Comparison of ENCODE assay signal across 17 cellular contexts in genomic region chr11:65790902-65791650, GRCh38. TPM values are rescaled to one million over a fixed set of nuclear protein-coding genes. Genes with fewer than 3 reads are reported as not detected.
DNase-seq lines count a peak whose midpoint lies in the region; ATAC-seq and TF ChIP-seq lines count a peak whose summit lies in the region.
"Had no signal": no experiment of that assay in that cellular context is flagged by ENCODE, and none has a peak within 500 bp of the region (broad histone marks: within the 10 kb centered on the region; RNA-seq: fewer than 3 reads in every experiment).

No MANE protein-coding gene starts in this region.

- TF ChIP-seq EP300 in SK-N-SH (IDR thresholded peaks at IDR 0.05; ENCODE audit: borderline replicate concordance in 1 of 2, low read depth in 1 of 2, low read length in 1 of 2), result no peak

- no peaks in the 10 kb centered on the region; a peak in 1 of 4 replicates for H3K4me1 ChIP-seq in SK-N-SH (ENCODE audit: control insufficient read depth in 1 of 2, insufficient read depth in 2 of 2, low read depth in 1 of 2, low read length in 1 of 2)
- peaks cover 15% of the 10 kb centered on the region for H3K4me1 ChIP-seq in MM.1S (ENCODE audit: low read length)
- peaks cover 56 to 62% of the 10 kb centered on the region in 2 donors for H3K4me1 ChIP-seq in duodenal mucosa (ENCODE audit: control insufficient read depth in 1 of 2, insufficient read depth in 2 of 2, low read length in 2 of 2)
- H3K4me1 ChIP-seq in upper lobe of right lung, result peaks cover 13% of the 10 kb centered on the region

- H3K9me3 ChIP-seq in SK-N-SH (no peaks in the 10 kb centered on the region), MM.1S (replicated peaks; ENCODE audit: insufficient read depth, low read length) (no peaks in the 10 kb centered on the region), duodenal mucosa (ENCODE audit: control insufficient read depth in 1 of 2, low read length in 2 of 2) (no peaks in the 10 kb centered on the region), upper lobe of right lung (no peaks in the 10 kb centered on the region), MG63 (no peaks in the 10 kb centered on the region)
- H3K9me3 ChIP-seq: neutrophil, sigmoid colon had no signal

- CTCF ChIA-PET in SK-N-SH (lab: Yijun Ruan, JAX), result interaction anchor here (0.9 to 19.1 kb wide), 9 partner anchors 8 to 79 kb away, joined by 3 to 152 read pairs (median 6); partner anchors contain the start of genes AP5B1 and KAT5

- H4K20me1 ChIP-seq in SK-N-SH (ENCODE audit: insufficient read depth), result no peaks in the 10 kb centered on the region
- no peaks in the 10 kb centered on the region for H4K20me1 ChIP-seq in MM.1S (ENCODE audit: insufficient read depth, low read length)

- 86% methylated on average over 10 of the region's 18 CpGs for WGBS in SK-N-SH (ENCODE audit: low lambda C conversion rate)

- H3K36me3 ChIP-seq in SK-N-SH (replicated peaks in 1 of 2; ENCODE audit: control insufficient read depth in 1 of 2, insufficient read depth in 2 of 2, low read length in 1 of 2) (no peaks in the 10 kb centered on the region), MM.1S (replicated peaks; ENCODE audit: insufficient read depth, low read length) (no peaks in the 10 kb centered on the region), duodenal mucosa (ENCODE audit: control insufficient read depth in 1 of 2, insufficient read depth in 2 of 2, low read length in 2 of 2) (peaks cover 20 to 22% of the 10 kb centered on the region in 2 donors), upper lobe of right lung (no peaks in the 10 kb centered on the region), MG63 (no peaks in the 10 kb centered on the region)
- H3K36me3 ChIP-seq: brain microvascular endothelial cell, neutrophil, sigmoid colon had no signal

- H3K27me3 ChIP-seq in SK-N-SH (ENCODE audit: insufficient read depth) (peaks cover 32% of the 10 kb centered on the region), MM.1S (replicated peaks; ENCODE audit: insufficient read depth, low read length) (peaks cover 32% of the 10 kb centered on the region), duodenal mucosa (ENCODE audit: control insufficient read depth in 1 of 2, insufficient read depth in 2 of 2, low read length in 2 of 2) (peaks cover 4 to 5% of the 10 kb centered on the region in 2 donors), upper lobe of right lung (peaks cover 18% of the 10 kb centered on the region), MG63 (peaks cover 21% of the 10 kb centered on the region)

- POLR2A ChIA-PET in SK-N-SH (lab: Yijun Ruan, JAX), result interaction anchor here (1.1 to 1.4 kb wide), 2 partner anchors 16 to 128 kb away, joined by 3 to 4 read pairs; no protein-coding TSS in a partner anchor

- H3F3A ChIP-seq in SK-N-SH (replicated peaks; ENCODE audit: insufficient read depth), result no peaks in the 10 kb centered on the region
- no peaks in the 10 kb centered on the region for H3F3A ChIP-seq in MM.1S (ENCODE audit: insufficient read depth, low read length)

- ATAC-seq in SK-N-SH treated with all-trans-retinoic acid at 6 μM for 48 hours (no peak), upper lobe of right lung (no peak)

- TF ChIP-seq CTCF in SK-N-SH (IDR thresholded peaks at IDR 0.05), result no peak
- TF ChIP-seq CTCF in MM.1S (IDR thresholded peaks at IDR 0.05; ENCODE audit: low read length), result no peak
- no peak for TF ChIP-seq CTCF in upper lobe of right lung (IDR thresholded peaks at IDR 0.05)

- no peak overlapping the region for H3K9ac ChIP-seq in SK-N-SH
- H3K9ac ChIP-seq in MM.1S (ENCODE audit: low read length), result no peak overlapping the region
- H3K9ac ChIP-seq in duodenal mucosa (ENCODE audit: low read depth in 1 of 2, low read length in 2 of 2), result peak overlapping the region; percentile 60 to 61

- in situ Hi-C loops in KBM-7 (cut with MboI; ENCODE audit: low pct_unique_long_range_greater_than_20kb, low sequenced_read_pairs), result no loop called here

- intact Hi-C loops in upper lobe of right lung (cut with DNase I), result no loop called here

- no peaks in the 10 kb centered on the region for H3K79me2 ChIP-seq in SK-N-SH (ENCODE audit: insufficient read depth)
- H3K79me2 ChIP-seq in MM.1S (ENCODE audit: low read length), result no peaks in the 10 kb centered on the region

- H3K4me3 ChIP-seq in SK-N-SH (ENCODE audit: low read depth in 2 of 2, low read length in 1 of 2) (no peak overlapping the region), MM.1S (ENCODE audit: low read length) (no peak overlapping the region), duodenal mucosa (ENCODE audit: low read depth in 1 of 2, low read length in 2 of 2) (peak overlapping the region; percentile 11 to 61), skin epidermis (peak overlapping the region in 2 of 7 experiments; percentile 1 to 61), upper lobe of right lung (no peak overlapping the region), MG63 (no peak overlapping the region)
- H3K4me3 ChIP-seq: sigmoid colon had no signal

- no peak overlapping the region for H3K4me2 ChIP-seq in SK-N-SH
- H3K4me2 ChIP-seq in MM.1S (ENCODE audit: low read depth, low read length), result peak overlapping the region; percentile 30; the same call in 1 of the 2 replicates

- H2AFZ ChIP-seq in SK-N-SH (ENCODE audit: low read depth) (no peak overlapping the region), MM.1S (ENCODE audit: low read length) (peak overlapping the region; percentile 42; the same call in 1 of the 2 replicates)

- H3K27ac ChIP-seq in SK-N-SH (ENCODE audit: low read depth in 2 of 2, low read length in 1 of 2) (no peak overlapping the region), MM.1S (ENCODE audit: low read length) (peak overlapping the region; percentile 50; the same call in 1 of the 2 replicates), duodenal mucosa (ENCODE audit: low read depth, low read length) (peak overlapping the region; percentile 41), skin epidermis (peak overlapping the region in 17 of 21 experiments; percentile 18 to 81 (median 70)), upper lobe of right lung (no peak overlapping the region)
- H3K27ac ChIP-seq: brain microvascular endothelial cell, neutrophil, sigmoid colon had no signal

- no peak for TF ChIP-seq RAD21 in SK-N-SH (IDR thresholded peaks at IDR 0.05; ENCODE audit: low read length)

- H3K9me2 ChIP-seq in SK-N-SH, result no peaks in the 10 kb centered on the region
- no peaks in the 10 kb centered on the region for H3K9me2 ChIP-seq in MM.1S (replicated peaks; ENCODE audit: insufficient read depth, low read length)

- DNase-seq in SK-N-SH (peak; percentile 24), MM.1S (no peak), KBM-7 (no peak), upper lobe of right lung (no peak), MG63 (no peak)
- DNase-seq: brain microvascular endothelial cell, NCI-H1105, Right ventricle myocardium superior, sigmoid colon had no signal

TF ChIP-seq in SK-N-SH, 30 proteins besides CTCF, POLR2A, EP300 and RAD21 (continues in another document):
- TF ChIP-seq GABPA (IDR thresholded peaks at IDR 0.05; ENCODE audit: low read depth), result no peak
- no peak for TF ChIP-seq TAF1 (IDR thresholded peaks at IDR 0.05; ENCODE audit: borderline replicate concordance, low read depth, low read length)
- TF ChIP-seq USF1 (IDR thresholded peaks at IDR 0.05; ENCODE audit: borderline replicate concordance, low read depth), result no peak
- TF ChIP-seq TEAD4 (IDR thresholded peaks at IDR 0.05; ENCODE audit: borderline replicate concordance, insufficient read depth), result no peak

TF ChIP-seq in SK-N-SH treated with all-trans-retinoic acid at 6 μM for 48 hours, 23 proteins besides CTCF, POLR2A, EP300 and RAD21 (continues in another document):
- TF ChIP-seq ESRRG (CRISPR knock-in tag; IDR thresholded peaks at IDR 0.05) (no peak), BACH2 (CRISPR knock-in tag; IDR thresholded peaks at IDR 0.05; ENCODE audit: borderline replicate concordance) (no peak), SNAI2 (CRISPR knock-in tag; IDR thresholded peaks at IDR 0.05) (no peak), CSRNP3 (CRISPR knock-in tag; IDR thresholded peaks at IDR 0.05) (no peak)

RNA-seq across cellular contexts. Expression of gene OVOL1, which starts 4.2 kb away (rescaled TPM):
- polyA plus RNA-seq in SK-N-SH (2012; rRNA removed), result not detected in 2 replicates
- polyA plus RNA-seq in SK-N-SH (2012; cell fraction: cytosol; rRNA removed), result not detected in 2 replicates
- polyA plus RNA-seq in SK-N-SH (2012; cell fraction: nucleus; rRNA removed), result not detected in 2 replicates
- total RNA-seq in upper lobe of right lung, result 2.7 TPM
- total RNA-seq in MG63 (2014; rRNA removed; shearing (Covaris generic); ENCODE audit: low replicate concordance), result not detected in 2 replicates
- total RNA-seq: A172; activated CD8-positive, alpha-beta memory T cell treated with anti-CD3 and anti-CD28 coated beads for 36 hours; CD8-positive, alpha-beta memory T cell; lung microvascular endothelial cell; Right ventricle myocardium superior; sigmoid colon had no signal
- polyA plus RNA-seq: CD8-positive, alpha-beta memory T cell had no signal

RNA-seq across cellular contexts. Expression of gene AP5B1, which starts 10.3 kb away (rescaled TPM):
- polyA plus RNA-seq in SK-N-SH (2012; rRNA removed), result 3.8 and 4.6 TPM in 2 replicates
- 1.2 and 2.0 TPM in 2 replicates for polyA plus RNA-seq in SK-N-SH (2012; cell fraction: cytosol; rRNA removed)
- 11.6 and 11.7 TPM in 2 replicates for polyA plus RNA-seq in SK-N-SH (2012; cell fraction: nucleus; rRNA removed)
- total RNA-seq in upper lobe of right lung, result 35.6 TPM
- total RNA-seq in MG63 (2014; rRNA removed; shearing (Covaris generic); ENCODE audit: low replicate concordance), result 5.8 and 7.6 TPM in 2 replicates

RNA-seq across cellular contexts. Expression of gene SNX32, which starts 42.7 kb away (rescaled TPM):
- polyA plus RNA-seq in SK-N-SH (2012; rRNA removed), result 0.81 and 1.0 TPM in 2 replicates
- 0.39 and 0.58 TPM in 2 replicates for polyA plus RNA-seq in SK-N-SH (2012; cell fraction: cytosol; rRNA removed)
- polyA plus RNA-seq in SK-N-SH (2012; cell fraction: nucleus; rRNA removed), result 5.2 and 6.4 TPM in 2 replicates
- not detected for total RNA-seq in upper lobe of right lung
- 0.43 TPM in 1 of 2 replicates, not detected in the other for total RNA-seq in MG63 (2014; rRNA removed; shearing (Covaris generic); ENCODE audit: low replicate concordance)
- total RNA-seq: A172, Right ventricle myocardium superior had no signal

Comparison
In these comparisons a context has a peak if more than half of its experiments do, and no peak if none do; other contexts are left out.
1. H3K27ac ChIP-seq: peak in MM.1S (single experiment), duodenal mucosa (single experiment) and skin epidermis (17 of 21); none in SK-N-SH (0 of 2) and upper lobe of right lung (single experiment).
2. H3K4me3 ChIP-seq: peak in duodenal mucosa (2 of 2); none in SK-N-SH (0 of 2), MM.1S (single experiment), upper lobe of right lung (single experiment) and MG63 (single experiment).
3. H3K9ac ChIP-seq: peak in duodenal mucosa (2 of 2); none in SK-N-SH (single experiment) and MM.1S (single experiment).